Comparison of ENCODE assay signal across 21 cellular contexts in the genomic region with DNA sequence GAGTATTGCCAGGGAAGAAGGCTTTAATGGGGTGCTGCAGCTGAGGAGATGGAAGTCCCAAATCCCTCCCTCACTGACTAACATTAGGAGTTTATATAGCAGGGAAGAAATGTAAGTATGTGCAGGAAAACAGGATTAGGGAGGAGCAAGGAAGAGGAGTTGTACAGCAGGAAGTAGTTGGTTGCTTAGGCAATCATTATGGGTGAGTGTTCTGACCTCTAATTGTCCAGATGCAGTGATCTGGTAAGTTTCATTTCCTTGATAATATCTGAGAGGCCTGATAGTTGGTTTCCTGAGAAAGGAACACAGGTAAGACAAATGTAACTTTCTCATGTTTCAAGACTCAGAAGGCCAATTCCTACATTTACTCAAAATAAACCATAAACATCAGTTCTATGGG.
DNase-seq lines count a peak whose midpoint lies in the region; ATAC-seq, FAIRE-seq and TF ChIP-seq lines count a peak whose summit lies in the region.
"Had no signal": no experiment of that assay in that cellular context is flagged by ENCODE, and none has a peak within 500 bp of the region (broad histone marks: within the 10 kb centered on the region; RNA-seq: fewer than 3 reads in every experiment).

No MANE protein-coding gene starts in this region.

- H3K9me2 ChIP-seq in Loucy (replicated peaks; ENCODE audit: low read depth, low read length) = no peaks in the 10 kb centered on the region

- H3K9me3 Mint-ChIP-seq in chondrocyte (ENCODE audit: low read depth) = peaks cover 19% of the 10 kb centered on the region

- TF ChIP-seq CTCF in Loucy (conservative IDR thresholded peaks at IDR 0.05; ENCODE audit: low read length) = no peak
- TF ChIP-seq CTCF in ascending aorta (IDR thresholded peaks at IDR 0.05) = no peak
- TF ChIP-seq CTCF in keratinocyte (optimal IDR thresholded peaks at IDR 0.05 in 1 of 3, IDR thresholded peaks at IDR 0.05 in 1 of 3, conservative IDR thresholded peaks at IDR 0.05 in 1 of 3; ENCODE audit: extremely low read depth in 1 of 3, insufficient read depth in 2 of 3, low read length in 3 of 3) = no peak
- TF ChIP-seq CTCF in left lung (IDR thresholded peaks at IDR 0.05) = no peak
- TF ChIP-seq CTCF in chondrocyte (IDR thresholded peaks at IDR 0.05) = no peak

- H3F3A ChIP-seq in Loucy (ENCODE audit: low read depth) = no peaks in the 10 kb centered on the region; the same call in 1 of the 2 replicates

- H3K9me1 ChIP-seq in keratinocyte (ENCODE audit: control insufficient read depth, extremely low read depth, insufficient read depth, low read length) = no peaks in the 10 kb centered on the region

- H2AFZ ChIP-seq in Loucy (ENCODE audit: low read length) (no peak overlapping the region), keratinocyte (ENCODE audit: control insufficient read depth, low read length) (peak overlapping the region; percentile 71)
- H2AFZ ChIP-seq: hepatocyte had no signal

- H3K9ac ChIP-seq in Loucy (ENCODE audit: low read depth, low read length, poor library complexity, severe bottlenecking) (no peak overlapping the region), keratinocyte (ENCODE audit: control insufficient read depth, extremely low read depth, insufficient read depth, low read length) (no peak overlapping the region)

- ATAC-seq in GM19467 (IDR thresholded peaks at IDR 0.05; ENCODE audit: unreplicated experiment) = no peak
- no peak for ATAC-seq in left lung
- ATAC-seq: K562; naive thymus-derived CD4-positive, alpha-beta T cell; psoas muscle had no signal

- H3K4me1 Mint-ChIP-seq in chondrocyte (ENCODE audit: low read depth) = peaks cover 19% of the 10 kb centered on the region
- H3K4me1 Mint-ChIP-seq: naive thymus-derived CD4-positive, alpha-beta T cell had no signal

- H3K36me3 Mint-ChIP-seq in chondrocyte (ENCODE audit: low read depth) = no peaks in the 10 kb centered on the region
- H3K36me3 Mint-ChIP-seq: naive thymus-derived CD4-positive, alpha-beta T cell had no signal

- H3K4me3 ChIP-seq in Loucy (ENCODE audit: low read length, poor library complexity, severe bottlenecking) (no peak overlapping the region), ascending aorta (no peak overlapping the region), keratinocyte (ENCODE audit: control insufficient read depth in 2 of 3, extremely low read depth in 1 of 3, insufficient read depth in 2 of 3, low read depth in 1 of 3, low read length in 3 of 3) (no peak overlapping the region), left lung (no peak overlapping the region)
- H3K4me3 ChIP-seq: hepatocyte, K562, left ventricle myocardium inferior, psoas muscle, SK-N-MC, thoracic aorta had no signal

- H3K27me3 Mint-ChIP-seq in chondrocyte (ENCODE audit: low read depth) = no peaks in the 10 kb centered on the region
- H3K27me3 Mint-ChIP-seq: naive thymus-derived CD4-positive, alpha-beta T cell had no signal

- intact Hi-C loops in ascending aorta (cut with DNase I) = loop anchor here (5.0 to 10.0 kb wide), 2 partner anchors 332 to 555 kb away; a partner anchor contains a TSS
- intact Hi-C loops in left lung (cut with DNase I) = no loop called here

- H3K9me3 ChIP-seq in Loucy (ENCODE audit: insufficient read depth, low read depth, low read length) = no peaks in the 10 kb centered on the region; the same call in 1 of the 2 replicates
- H3K9me3 ChIP-seq in ascending aorta = no peaks in the 10 kb centered on the region
- no peaks in the 10 kb centered on the region for H3K9me3 ChIP-seq in keratinocyte (ENCODE audit: control insufficient read depth, low read depth, low read length)
- H3K9me3 ChIP-seq in left lung = no peaks in the 10 kb centered on the region
- H3K9me3 ChIP-seq: psoas muscle, thoracic aorta had no signal

- no peaks in the 10 kb centered on the region for H3K79me2 ChIP-seq in Loucy (ENCODE audit: insufficient read depth, low read length)
- H3K79me2 ChIP-seq in keratinocyte (ENCODE audit: control insufficient read depth, insufficient read depth, low read length) = no peaks in the 10 kb centered on the region
- H3K79me2 ChIP-seq: hepatocyte had no signal

- H3K36me3 ChIP-seq in Loucy (ENCODE audit: insufficient read depth, low read length) (no peaks in the 10 kb centered on the region), ascending aorta (no peaks in the 10 kb centered on the region), keratinocyte (ENCODE audit: control insufficient read depth in 2 of 2, extremely low read depth in 1 of 2, insufficient read depth in 2 of 2, low read length in 2 of 2) (no peaks in the 10 kb centered on the region), left lung (no peaks in the 10 kb centered on the region)
- H3K36me3 ChIP-seq: left ventricle myocardium inferior, thoracic aorta had no signal

- no peaks in the 10 kb centered on the region for H3K27me3 ChIP-seq in Loucy (ENCODE audit: insufficient read depth, low read length, poor library complexity, severe bottlenecking)
- no peaks in the 10 kb centered on the region for H3K27me3 ChIP-seq in ascending aorta
- H3K27me3 ChIP-seq in keratinocyte (ENCODE audit: control insufficient read depth, extremely low read depth, insufficient read depth, low read length) = no peaks in the 10 kb centered on the region
- H3K27me3 ChIP-seq in left lung = no peaks in the 10 kb centered on the region
- H3K27me3 ChIP-seq: hepatocyte had no signal

- peak; percentile 82 for FAIRE-seq in keratinocyte (lab: Jason Lieb, UNC)
- FAIRE-seq: GM12892, K562 had no signal

- H3K4me3 Mint-ChIP-seq in chondrocyte (ENCODE audit: unreplicated experiment) = no peak overlapping the region
- H3K4me3 Mint-ChIP-seq: naive thymus-derived CD4-positive, alpha-beta T cell had no signal

- no peak overlapping the region for H3K27ac Mint-ChIP-seq in chondrocyte (ENCODE audit: unreplicated experiment)
- H3K27ac Mint-ChIP-seq: naive thymus-derived CD4-positive, alpha-beta T cell had no signal

- peak overlapping the region; percentile 6 for H3K4me2 ChIP-seq in Loucy (ENCODE audit: low read depth, low read length, poor library complexity, severe bottlenecking)
- no peak overlapping the region for H3K4me2 ChIP-seq in keratinocyte (ENCODE audit: control insufficient read depth, extremely low read depth, insufficient read depth, low read depth, low read length)
- H3K4me2 ChIP-seq: hepatocyte had no signal

- DNase-seq in DMS53 treated with DMSO at 0.1 percent for 48 hours (lab: John Stamatoyannopoulos, UW; ENCODE audit: unreplicated experiment) (peak; percentile 58), ascending aorta (ENCODE audit: low spot score in 2 of 2) (no peak), keratinocyte (ENCODE audit: low read depth, low spot score) (no peak), left lung (no peak), chondrocyte (ENCODE audit: low spot score) (no peak), cerebellum (ENCODE audit: low spot score) (no peak)
- DNase-seq: activated CD8-positive, alpha-beta memory T cell treated with anti-CD3 and anti-CD28 coated beads for 24 hours; activated gamma-delta T cell treated with Interleukin-2 at 50 U/mL for 16 hours; DMS79 treated with DMSO at 0.1 percent for 48 hours; effector CD8-positive, alpha-beta T cell; left ventricle myocardium inferior; naive thymus-derived CD4-positive, alpha-beta T cell; NCI-H2029 treated with DMSO at 0.1 percent for 48 hours; psoas muscle had no signal

- H3K4me1 ChIP-seq in Loucy (ENCODE audit: insufficient read depth, low read length, poor library complexity, severe bottlenecking) = peaks cover 13% of the 10 kb centered on the region
- peaks cover 0 to 8% of the 10 kb centered on the region in 2 donors for H3K4me1 ChIP-seq in ascending aorta
- H3K4me1 ChIP-seq in keratinocyte (ENCODE audit: control insufficient read depth, extremely low read depth, insufficient read depth, low read length) = no peaks in the 10 kb centered on the region
- no peaks in the 10 kb centered on the region for H3K4me1 ChIP-seq in left lung
- H3K4me1 ChIP-seq: left ventricle myocardium inferior, psoas muscle had no signal

- H3K27ac ChIP-seq in ascending aorta = peak overlapping the region; percentile 1 to 77
- no peak overlapping the region for H3K27ac ChIP-seq in keratinocyte (ENCODE audit: control insufficient read depth, insufficient read depth, low read length)
- H3K27ac ChIP-seq in left lung = no peak overlapping the region
- H3K27ac ChIP-seq: hepatocyte, left ventricle myocardium inferior, psoas muscle, SK-N-MC had no signal

- H4K20me1 ChIP-seq in Loucy (ENCODE audit: insufficient read depth, low read length, poor library complexity, severe bottlenecking) = no peaks in the 10 kb centered on the region
- H4K20me1 ChIP-seq in keratinocyte (ENCODE audit: control insufficient read depth, extremely low read depth, insufficient read depth, low read length) = no peaks in the 10 kb centered on the region

- dilution Hi-C loops in keratinocyte (cut with MboI; ENCODE audit: extremely low pct_ligation_motif_present, low sequenced_read_pairs) = no loop called here

Comparison
In these comparisons a context has a peak if more than half of its experiments do, and no peak if none do; other contexts are left out.
1. H3K27ac ChIP-seq: peak in ascending aorta (2 of 2); none in keratinocyte (single experiment) and left lung (0 of 2).